9 cellular contexts compared by ENCODE assay signal in the genomic region with DNA sequence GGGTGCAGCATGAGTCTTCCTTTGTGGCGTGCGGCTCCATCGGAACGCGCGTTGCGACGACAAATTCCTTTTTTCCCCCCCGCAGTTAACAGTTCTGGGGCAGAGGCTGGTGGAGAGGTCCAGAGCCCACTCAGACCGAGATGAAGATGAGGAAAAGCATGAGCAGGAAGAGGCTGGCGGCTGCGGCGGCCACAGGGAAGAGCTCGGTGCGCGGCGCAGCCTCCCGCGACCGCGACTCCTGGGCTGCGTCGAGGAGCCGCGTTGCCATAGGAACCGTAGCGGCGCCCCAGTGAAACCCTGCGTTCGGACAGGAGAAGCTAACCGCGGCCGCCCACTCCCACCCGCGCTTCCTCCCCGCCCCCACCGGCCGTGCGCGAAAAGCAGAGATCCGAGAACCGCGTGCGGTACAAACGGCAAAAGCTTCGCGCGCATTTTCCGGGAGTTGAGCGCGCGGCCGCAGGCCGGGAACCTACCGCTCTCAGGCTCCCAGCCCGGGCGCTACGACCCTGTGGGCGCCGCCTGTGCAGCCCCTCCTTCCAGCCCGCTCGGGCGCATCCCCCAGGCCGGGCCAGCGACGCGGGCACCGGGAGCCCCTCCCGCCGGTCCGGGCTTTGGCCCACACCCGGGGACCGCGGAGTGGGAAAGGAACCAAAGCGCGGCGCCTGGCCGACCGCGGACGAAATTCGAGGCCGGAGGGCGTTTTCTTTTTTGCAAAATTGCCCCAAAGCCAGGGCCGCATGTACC.
A peak's percentile ranks its signal among the peaks of the same experiment; 100 is the strongest.
DNase-seq lines count a peak whose midpoint lies in the region; ATAC-seq, FAIRE-seq and TF ChIP-seq lines count a peak whose summit lies in the region.
"Had no signal": no experiment of that assay in that cellular context is flagged by ENCODE, and none has a peak within 500 bp of the region (broad histone marks: within the 10 kb centered on the region; RNA-seq: fewer than 3 reads in every experiment).

No MANE protein-coding gene starts in this region.

- H3K4me3 ChIP-seq in AG09309 (ENCODE audit: control insufficient read depth, low read depth, low read length) = peak overlapping the region; percentile 33
- peak overlapping the region; percentile 35 for H3K4me3 ChIP-seq in kidney epithelial cell (ENCODE audit: low read depth, low read length)

- TF ChIP-seq CTCF in AG09309 (IDR thresholded peaks at IDR 0.05; ENCODE audit: control insufficient read depth, insufficient read depth, low read depth, low read length, missing control alignments) (no peak), kidney epithelial cell (IDR thresholded peaks at IDR 0.05; ENCODE audit: insufficient read depth, low read length, poor library complexity, severe bottlenecking) (no peak)

- no peaks in the 10 kb centered on the region for H3K36me3 ChIP-seq in kidney epithelial cell (ENCODE audit: control insufficient read depth, insufficient read depth, low read length)

- H3K27me3 ChIP-seq in kidney epithelial cell (ENCODE audit: control insufficient read depth, insufficient read depth, low read length) = peaks cover 31% of the 10 kb centered on the region

- FAIRE-seq in H54 (lab: Jason Lieb, UNC) = no peak
- FAIRE-seq: GM18507 had no signal

- DNase-seq in AG09309 (ENCODE audit: low read depth) (no peak), anterior cingulate cortex (lab: John Stamatoyannopoulos, UW) (peak in 35 of 58 donors; percentile 9 to 71 (median 36)), kidney epithelial cell (ENCODE audit: low read depth) (no peak), H54 (ENCODE audit: insufficient read length, low spot score) (no peak), NCI-H510A (lab: John Stamatoyannopoulos, UW) (no peak)
- peak; percentile 9 to 16 (median 13) for DNase-seq in stimulated activated CD4-positive, alpha-beta T cell treated with anti-CD3 and anti-CD28 coated beads, TNF-alpha, amount 100 ng/mL, for 4 hours (ENCODE audit: low read depth in 3 of 3)

- no peak for TF ChIP-seq POLR2A in H54 (IDR thresholded peaks at IDR 0.05; ENCODE audit: low read depth, low read length)

- ATAC-seq in HG02870 (IDR thresholded peaks at IDR 0.05; ENCODE audit: unreplicated experiment) (peak; percentile 49), HG02759 (IDR thresholded peaks at IDR 0.05; ENCODE audit: unreplicated experiment) (no peak)

Comparison
In these comparisons a context has a peak if more than half of its experiments do, and no peak if none do; other contexts are left out.
1. DNase-seq: peak in anterior cingulate cortex (35 of 58) and stimulated activated CD4-positive, alpha-beta T cell treated with anti-CD3 and anti-CD28 coated beads, TNF-alpha, amount 100 ng/mL, for 4 hours (3 of 3); none in AG09309 (single experiment), kidney epithelial cell (single experiment), H54 (single experiment) and NCI-H510A (single experiment).